Comparison of ENCODE assay signal across 8 cellular contexts in the genomic region with DNA sequence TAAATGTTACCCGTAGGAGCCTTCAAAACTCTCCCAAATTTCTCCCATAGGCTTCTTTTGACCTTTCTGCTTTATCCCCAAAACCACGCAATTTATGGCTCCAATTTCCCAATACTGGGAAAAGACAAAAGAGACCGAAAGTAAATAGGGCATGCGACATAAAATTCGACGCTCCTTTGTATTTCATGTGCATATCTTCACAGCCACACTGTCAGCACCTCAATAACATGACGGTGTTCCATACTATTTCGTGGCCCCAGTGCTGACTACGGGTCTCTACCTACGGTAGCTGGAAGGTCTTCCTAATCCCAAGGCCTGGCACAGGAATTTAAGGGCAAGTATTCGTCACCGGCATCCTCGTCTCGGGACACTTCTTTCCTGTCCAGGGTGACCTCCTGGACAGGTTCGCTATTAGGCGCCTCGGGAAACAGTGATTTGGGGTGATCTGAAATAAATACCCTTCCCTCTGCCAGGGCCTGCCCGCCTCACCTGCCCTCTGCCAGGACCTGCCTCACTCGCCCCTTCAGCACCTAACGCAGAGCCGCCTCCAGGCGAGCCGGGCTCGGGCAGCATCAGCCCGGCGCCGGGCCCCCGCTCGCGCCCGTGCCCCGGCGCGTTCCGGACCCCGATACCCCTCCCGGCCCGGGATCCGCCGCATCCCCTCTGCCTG. TPM values are rescaled to one million over a fixed set of nuclear protein-coding genes. Genes with fewer than 3 reads are reported as not detected.
DNase-seq lines count a peak whose midpoint lies in the region; ATAC-seq, FAIRE-seq and TF ChIP-seq lines count a peak whose summit lies in the region.

No MANE protein-coding gene starts in this region.

- peak; percentile 8; the same call in 1 of the 2 replicates for TF ChIP-seq POLR2A in GM12878 (IDR thresholded peaks at IDR 0.05; ENCODE audit: low read depth, low read length)

- H3K27ac ChIP-seq in GM23338 (ENCODE audit: low read depth) = peak overlapping the region; percentile 90; the same call in 1 of the 2 replicates
- H3K27ac ChIP-seq in GM12878 (ENCODE audit: control insufficient read depth, insufficient read depth) = no peak overlapping the region
- H3K27ac ChIP-seq in smooth muscle cell (ENCODE audit: low read depth) = no peak overlapping the region

- H3K9ac ChIP-seq in GM12878 (ENCODE audit: control insufficient read depth, insufficient read depth, low read length) (peak overlapping the region; percentile 46), smooth muscle cell (ENCODE audit: low read depth) (no peak overlapping the region)

- TF ChIP-seq EP300 in GM12878 (IDR thresholded peaks at IDR 0.05; ENCODE audit: borderline replicate concordance in 1 of 2, control insufficient read depth in 1 of 2, low read depth in 2 of 2, low read length in 2 of 2) = no peak

- H3K36me3 ChIP-seq in GM06990 (ENCODE audit: control insufficient read depth, insufficient read depth, low read length) (no peaks in the 10 kb centered on the region), GM23338 (ENCODE audit: insufficient read depth) (no peaks in the 10 kb centered on the region), GM12878 (ENCODE audit: control insufficient read depth in 2 of 2, insufficient read depth in 2 of 2, low read length in 1 of 2) (no peaks in the 10 kb centered on the region), smooth muscle cell (ENCODE audit: low read depth) (no peaks in the 10 kb centered on the region)

- H3K9me2 ChIP-seq in GM23338 (ENCODE audit: insufficient read depth) = no peaks in the 10 kb centered on the region

- in situ Hi-C loops in GM12878 (cut with MboI) = no loop called here

- H3K4me3 Mint-ChIP-seq in GM23338 = peak overlapping the region; percentile 85
- peak overlapping the region; percentile 84 for H3K4me3 Mint-ChIP-seq in T-helper 2 cell treated with Interferon-gamma antibody and Interleukin-4, amounts not matched to agents 5 μg/mL and 100 μg/mL, for 36 hours

- H3K27me3 Mint-ChIP-seq in GM23338 (ENCODE audit: insufficient read depth, low read depth, poor library complexity) = peaks cover 14% of the 10 kb centered on the region
- peaks cover 21% of the 10 kb centered on the region for H3K27me3 Mint-ChIP-seq in T-helper 2 cell treated with Interferon-gamma antibody and Interleukin-4, amounts not matched to agents 5 μg/mL and 100 μg/mL, for 36 hours (ENCODE audit: low read depth)

- RAD21 ChIA-PET in GM12878 (lab: Charles Lee; ENCODE audit: unreplicated experiment) = interaction anchor here (1.0 to 1.6 kb wide), 2 partner anchors 393 to 698 kb away, joined by 3 to 4 read pairs; no protein-coding TSS in a partner anchor

- H3K4me2 ChIP-seq in GM23338 (peak overlapping the region; percentile 100), GM12878 (ENCODE audit: control insufficient read depth, insufficient read depth) (peak overlapping the region; percentile 95), smooth muscle cell (peak overlapping the region; percentile 97)

- peaks cover 49% of the 10 kb centered on the region for H3K79me2 ChIP-seq in GM23338 (replicated peaks; ENCODE audit: insufficient read depth)
- H3K79me2 ChIP-seq in GM12878 (ENCODE audit: control insufficient read depth, insufficient read depth, low read length) = no peaks in the 10 kb centered on the region; the same call in none of the 2 replicates
- H3K79me2 ChIP-seq in smooth muscle cell (ENCODE audit: low read depth) = no peaks in the 10 kb centered on the region

- peak overlapping the region; percentile 78 for H3K4me3 ChIP-seq in GM06990 (replicated peaks; ENCODE audit: low read depth, low read length)
- peak overlapping the region; percentile 97 for H3K4me3 ChIP-seq in GM23338
- H3K4me3 ChIP-seq in LNCaP clone FGC (ENCODE audit: low read depth, low read length) = peak overlapping the region; percentile 80
- H3K4me3 ChIP-seq in GM12878 = peak overlapping the region; percentile 85
- peak overlapping the region; percentile 87 for H3K4me3 ChIP-seq in smooth muscle cell

- SMC1A ChIA-PET in GM12878 (lab: Charles Lee; ENCODE audit: uncharacterized antibody, unreplicated experiment) = interaction anchor here (1.0 kb wide), 2 partner anchors 65 to 81 kb away, joined by 3 read pairs; no protein-coding TSS in a partner anchor

- CTCF ChIA-PET in GM12878 (lab: Yijun Ruan, JAX) = interaction anchor here (1.0 to 1.9 kb wide), 4 partner anchors 9 to 507 kb away, joined by 3 to 7 read pairs (median 6); no protein-coding TSS in a partner anchor

- peaks cover 28% of the 10 kb centered on the region for H3K4me1 ChIP-seq in GM23338 (ENCODE audit: insufficient read depth)
- H3K4me1 ChIP-seq in GM12878 (ENCODE audit: control insufficient read depth, insufficient read depth, low read length) = peaks cover 10% of the 10 kb centered on the region
- peaks cover 14% of the 10 kb centered on the region for H3K4me1 ChIP-seq in smooth muscle cell (ENCODE audit: low read depth)

- no peak for TF ChIP-seq CTCF in GM06990 (IDR thresholded peaks at IDR 0.05; ENCODE audit: insufficient read depth, low read length, poor library complexity, severe bottlenecking)
- no peak for TF ChIP-seq CTCF in GM23338 (conservative IDR thresholded peaks at IDR 0.05; ENCODE audit: low read depth in 2 of 2)
- TF ChIP-seq CTCF in LNCaP clone FGC (IDR thresholded peaks at IDR 0.05; ENCODE audit: control insufficient read depth, extremely low read depth, insufficient read depth) = no peak
- TF ChIP-seq CTCF in GM12878 (IDR thresholded peaks at IDR 0.05 in 2 of 3, conservative IDR thresholded peaks at IDR 0.05 in 1 of 3; ENCODE audit: control insufficient read depth in 2 of 3, extremely low read depth in 1 of 3, insufficient read depth in 1 of 3, low read depth in 3 of 3, low read length in 3 of 3) = no peak
- TF ChIP-seq CTCF in smooth muscle cell (IDR thresholded peaks at IDR 0.05; ENCODE audit: borderline replicate concordance, insufficient read depth, poor library complexity, severe bottlenecking) = no peak

- 0 out of 2 replicates have a peak, but pooled peaks cover 12% of the 10 kb centered on the region for H4K20me1 ChIP-seq in GM23338 (replicated peaks; ENCODE audit: insufficient read depth)
- H4K20me1 ChIP-seq in GM12878 (ENCODE audit: control insufficient read depth, insufficient read depth) = no peaks in the 10 kb centered on the region
- peaks cover 5% of the 10 kb centered on the region for H4K20me1 ChIP-seq in smooth muscle cell (ENCODE audit: low read depth)

- ATAC-seq in GM23338 = peak; percentile 84
- ATAC-seq in GM12878 = peak; percentile 87

- WGBS in GM12878 (ENCODE audit: insufficient coverage, insufficient replicate concordance, low lambda C conversion rate, missing lambda C conversion rate) = 5% methylated on average over 18 of the region's 40 CpGs
- WGBS in smooth muscle cell (ENCODE audit: low lambda C conversion rate) = 5% methylated on average over 17 of the region's 40 CpGs

- intact Hi-C loops in GM12878 (cut with micrococcal nuclease; ENCODE audit: unreplicated experiment) = no loop called here

- H3K9me3 ChIP-seq in GM12878 (replicated peaks; ENCODE audit: control insufficient read depth, insufficient read depth, low read length) = no peaks in the 10 kb centered on the region
- H3K9me3 ChIP-seq in smooth muscle cell (replicated peaks; ENCODE audit: low read depth) = no peaks in the 10 kb centered on the region

- no TSS peak for BruUV-seq in GM12878 (replicated peaks; lab: Mats Ljungman, UMichigan)

- peak overlapping the region; percentile 95; the same call in 1 of the 2 replicates for H2AFZ ChIP-seq in GM23338
- H2AFZ ChIP-seq in GM12878 (ENCODE audit: control insufficient read depth, low read depth, low read length) = peak overlapping the region; percentile 87
- peak overlapping the region; percentile 64 for H2AFZ ChIP-seq in smooth muscle cell (ENCODE audit: low read depth)

- H3K36me3 Mint-ChIP-seq in GM23338 (ENCODE audit: low read depth) = no peaks in the 10 kb centered on the region
- no peaks in the 10 kb centered on the region for H3K36me3 Mint-ChIP-seq in T-helper 2 cell treated with Interferon-gamma antibody and Interleukin-4, amounts not matched to agents 5 μg/mL and 100 μg/mL, for 36 hours (ENCODE audit: low read depth)

- peaks cover 33% of the 10 kb centered on the region for H3K4me1 Mint-ChIP-seq in GM23338
- peaks cover 30% of the 10 kb centered on the region for H3K4me1 Mint-ChIP-seq in T-helper 2 cell treated with Interferon-gamma antibody and Interleukin-4, amounts not matched to agents 5 μg/mL and 100 μg/mL, for 36 hours (ENCODE audit: low read depth)

- H3F3A ChIP-seq in GM23338 (replicated peaks; ENCODE audit: low read depth) (peaks cover 13% of the 10 kb centered on the region; the same call in 1 of the 2 replicates), smooth muscle cell (ENCODE audit: low read depth) (peaks cover 3% of the 10 kb centered on the region)

- H3K27me3 ChIP-seq in GM06990 (replicated peaks; ENCODE audit: control insufficient read depth, insufficient read depth, low read length) (no peaks in the 10 kb centered on the region; the same call in none of the 2 replicates), GM23338 (ENCODE audit: insufficient read depth) (peaks cover 23% of the 10 kb centered on the region), GM12878 (replicated peaks in 1 of 2; ENCODE audit: control insufficient read depth in 2 of 2, insufficient read depth in 2 of 2, low read length in 1 of 2) (peaks cover 0 to 3% of the 10 kb centered on the region in 2 experiments; a peak in 1 of 4 replicates), smooth muscle cell (ENCODE audit: low read depth) (peaks cover 27% of the 10 kb centered on the region)

- POLR2A ChIA-PET in GM12878 (lab: Charles Lee) = interaction anchor here (0.8 kb wide), 1 partner anchor 267 kb away, joined by 3 read pairs; no protein-coding TSS in a partner anchor

- peak; percentile 71 for DNase-seq in GM06990 (ENCODE audit: extremely low read depth, insufficient read length)
- peak; percentile 89 for DNase-seq in GM23338 (ENCODE audit: low spot score)
- no peak for DNase-seq in LNCaP clone FGC (ENCODE audit: low read depth)
- DNase-seq in T-helper 2 cell treated with Interferon-gamma antibody and Interleukin-4, amounts not matched to agents 5 μg/mL and 100 μg/mL, for 36 hours (ENCODE audit: low spot score) = peak; percentile 65
- DNase-seq in GM12878 (ENCODE audit: low read depth, low spot score) = no peak
- peak; percentile 77 for DNase-seq in iPS-NIHi11 (ENCODE audit: low spot score)
- DNase-seq in smooth muscle cell (lab: John Stamatoyannopoulos, UW; ENCODE audit: unreplicated experiment) = no peak
- DNase-seq in COLO829 (ENCODE audit: low spot score) = no peak

- TF ChIP-seq RAD21 in GM12878 (IDR thresholded peaks at IDR 0.05; ENCODE audit: insufficient read depth, low read depth, low read length) = no peak

- H3K9me3 Mint-ChIP-seq in GM23338 = no peaks in the 10 kb centered on the region
- no peaks in the 10 kb centered on the region for H3K9me3 Mint-ChIP-seq in T-helper 2 cell treated with Interferon-gamma antibody and Interleukin-4, amounts not matched to agents 5 μg/mL and 100 μg/mL, for 36 hours

- FAIRE-seq in GM12878 (lab: Jason Lieb, UNC) = no peak

- H3K27ac Mint-ChIP-seq in GM23338 = peak overlapping the region; percentile 63
- H3K27ac Mint-ChIP-seq in T-helper 2 cell treated with Interferon-gamma antibody and Interleukin-4, amounts not matched to agents 5 μg/mL and 100 μg/mL, for 36 hours = peak overlapping the region; percentile 11

RNA-seq across cellular contexts. Expression of gene DTNB, which starts 0.7 kb away (rescaled TPM):
- 22.1 and 27.5 TPM in 2 replicates for total RNA-seq in GM23338 (2014; rRNA removed; shearing (Covaris generic))
- polyA plus RNA-seq in GM23338 (2016; fragmentation: Nextera tagmentation; extraction: Ambion mirVana) = 29.4 and 32.1 TPM in 2 replicates
- total RNA-seq in GM12878 (2013; cell fraction: nucleolus; rRNA removed) = 56.6 and 60.1 TPM in 2 replicates
- total RNA-seq in GM12878 (2014; rRNA removed) = 4.5 and 4.6 TPM in 2 replicates
- total RNA-seq in GM12878 (2014; rRNA removed; fragmentation: Illumina TruSeq; extraction: Trizol) = 5.3 and 6.8 TPM in 2 replicates
- total RNA-seq in GM12878 (2021) = 9.7 TPM in 2 replicates
- 9.5 TPM for polyA plus RNA-seq in GM12878 (2011; ENCODE audit: low read depth)
- 12.1 and 14.0 TPM in 2 replicates for polyA plus RNA-seq in GM12878 (2011; rRNA removed)
- 8.0 and 9.3 TPM in 2 replicates for polyA plus RNA-seq in GM12878 (2011; cell fraction: cytosol; rRNA removed)
- polyA plus RNA-seq in GM12878 (2011; cell fraction: nucleus; rRNA removed) = 11.6 and 12.3 TPM in 2 replicates
- 33.4 and 43.1 TPM in 2 replicates for polyA plus RNA-seq in GM12878 (2012)
- 6.0 and 7.4 TPM in 2 replicates for polyA plus RNA-seq in GM12878 (2014; fragmentation: Illumina TruSeq; extraction: Trizol)
- 10 to 100 TPM; 23.9 to 30.6 TPM for polyA plus RNA-seq in GM12878 (2014; fragmentation: Nextera tagmentation; extraction: Ambion mirVana)
- 6.0 and 6.6 TPM in 2 replicates for polyA plus RNA-seq in GM12878 (2014; rRNA removed)
- polyA plus RNA-seq in GM12878 (2016; fragmentation: Nextera tagmentation; extraction: Ambion mirVana) = 10 to 100 TPM; 17.6 to 23.0 TPM
- polyA minus RNA-seq in GM12878 (2011; rRNA and poly(A)+ RNA removed) = 20.6 and 22.2 TPM in 2 replicates
- 4.6 and 6.4 TPM in 2 replicates for polyA minus RNA-seq in GM12878 (2011; cell fraction: cytosol; rRNA and poly(A)+ RNA removed)
- 14.4 and 23.3 TPM in 2 replicates for polyA minus RNA-seq in GM12878 (2011; cell fraction: nucleus; rRNA and poly(A)+ RNA removed)
- total RNA-seq in smooth muscle cell = 2.6 and 4.9 TPM in 2 replicates
- polyA plus RNA-seq in smooth muscle cell = 5.4 and 9.5 TPM in 2 replicates

Comparison
In these comparisons a context has a peak if more than half of its experiments do, and no peak if none do; other contexts are left out.
1. DNase-seq: peak in GM06990 (single experiment), GM23338 (single experiment), T-helper 2 cell treated with Interferon-gamma antibody and Interleukin-4, amounts not matched to agents 5 μg/mL and 100 μg/mL, for 36 hours (single experiment) and iPS-NIHi11 (single experiment); none in LNCaP clone FGC (single experiment), GM12878 (single experiment), smooth muscle cell (single experiment) and COLO829 (single experiment).
2. Peak in every context shown above with its lines, with median percentiles within 50 percentile points of each other: H3K4me3 ChIP-seq, H2AFZ ChIP-seq and H3K4me2 ChIP-seq.